1 cellular context compared by ENCODE assay signal in the genomic region with DNA sequence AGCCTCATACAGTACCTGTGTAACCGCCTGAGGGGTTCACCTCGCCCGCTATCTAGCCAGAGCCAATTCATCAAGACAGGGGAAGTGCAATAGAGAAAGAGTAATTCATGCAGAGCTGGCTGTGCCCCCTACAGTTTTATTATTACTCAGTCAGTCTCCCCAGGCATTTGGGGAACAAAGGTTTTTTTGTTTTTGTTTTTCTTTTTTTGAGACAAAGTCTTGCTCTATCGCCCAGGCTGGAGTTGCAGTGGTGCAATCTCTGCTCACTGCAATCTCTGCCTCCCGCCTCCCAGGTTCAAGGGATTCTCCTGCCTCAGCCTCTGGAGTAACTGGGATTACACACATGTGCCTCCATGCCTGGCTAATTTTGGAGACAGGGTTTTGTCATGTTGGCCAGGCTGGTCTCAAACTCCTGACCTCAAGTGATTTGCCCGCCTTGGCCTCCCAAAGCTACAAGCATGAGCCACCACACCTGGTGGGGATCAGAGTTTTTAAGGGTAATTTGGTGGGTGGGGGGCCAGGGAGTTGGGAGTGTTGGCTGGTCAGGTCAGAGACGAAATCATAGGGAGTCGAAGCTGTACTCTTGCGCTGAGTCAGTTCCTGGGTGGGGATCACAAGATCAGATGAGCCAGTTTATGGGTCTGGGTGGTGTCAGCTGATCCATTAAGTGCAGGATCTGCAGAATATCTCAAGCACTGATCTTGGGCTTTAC.
TF ChIP-seq lines count a peak whose summit lies in the region.

No MANE protein-coding gene starts in this region.

TF ChIP-seq in K562, 482 proteins besides CTCF, POLR2A, EP300 and RAD21 (continued from another document and continues in another):
- TF ChIP-seq FOXP4 (CRISPR knock-in tag; IDR thresholded peaks at IDR 0.05; ENCODE audit: borderline replicate concordance) (no peak), BACH1 (tag; IDR thresholded peaks at IDR 0.05) (peak; percentile 39; the same call in 1 of the 2 replicates), JUN (IDR thresholded peaks at IDR 0.05; ENCODE audit: borderline replicate concordance, low read depth, low read length) (peak; percentile 39; the same call in 1 of the 2 replicates), JUN (CRISPR knock-in tag; IDR thresholded peaks at IDR 0.05; ENCODE audit: borderline replicate concordance) (no peak), ZNF124 (CRISPR knock-in tag; IDR thresholded peaks at IDR 0.05) (no peak), ZNF318 (IDR thresholded peaks at IDR 0.05; ENCODE audit: borderline replicate concordance in 1 of 2, low read depth in 1 of 2) (peak in 1 of 2 experiments; percentile 65; a peak in 2 of 4 replicates), SMARCA4 (IDR thresholded peaks at IDR 0.05) (peak; percentile 69), NFIX (CRISPR knock-in tag; IDR thresholded peaks at IDR 0.05; ENCODE audit: low read depth) (no peak), PURB (CRISPR knock-in tag; IDR thresholded peaks at IDR 0.05; ENCODE audit: low read depth) (no peak), FOXK1 (CRISPR knock-in tag; IDR thresholded peaks at IDR 0.05; ENCODE audit: borderline replicate concordance) (no peak), ZNF511 (CRISPR knock-in tag; IDR thresholded peaks at IDR 0.05) (no peak), RREB1 (CRISPR knock-in tag; IDR thresholded peaks at IDR 0.05) (0 out of 2 replicates have a peak, but pooled peaks have one; percentile 16), ZNF316 (IDR thresholded peaks at IDR 0.05) (peak; percentile 74), ZNF449 (CRISPR knock-in tag; IDR thresholded peaks at IDR 0.05) (0 out of 2 replicates have a peak, but pooled peaks have one; percentile 11), NRF1 (conservative IDR thresholded peaks at IDR 0.05 in 1 of 2, IDR thresholded peaks at IDR 0.05 in 1 of 2) (peak; percentile 17 to 22; a peak in 1 of 4 replicates), FOXK2 (conservative IDR thresholded peaks at IDR 0.05 in 1 of 2, IDR thresholded peaks at IDR 0.05 in 1 of 2; ENCODE audit: low read depth in 2 of 2) (0 out of 4 replicates have a peak, but pooled peaks of 1 of the 2 experiments have one; percentile 41), NELFE (IDR thresholded peaks at IDR 0.05; ENCODE audit: insufficient read depth, insufficient read length) (no peak), USF2 (CRISPR knock-in tag; IDR thresholded peaks at IDR 0.05) (peak; percentile 50; the same call in 1 of the 2 replicates), FOXA3 (CRISPR knock-in tag; conservative IDR thresholded peaks at IDR 0.05 in 1 of 2, IDR thresholded peaks at IDR 0.05 in 1 of 2) (no peak), PKNOX1 (IDR thresholded peaks at IDR 0.05) (peak; percentile 60), DPF2 (IDR thresholded peaks at IDR 0.05) (peak; percentile 79), NFE2 (IDR thresholded peaks at IDR 0.05; ENCODE audit: low read depth) (peak; percentile 75), ETV1 (tag; conservative IDR thresholded peaks at IDR 0.05; ENCODE audit: low read depth) (peak; percentile 70), CHD1 (IDR thresholded peaks at IDR 0.05; ENCODE audit: low read length) (no peak), SMARCE1 (IDR thresholded peaks at IDR 0.05) (peak; percentile 79; the same call in 1 of the 2 replicates), ARID1B (IDR thresholded peaks at IDR 0.05) (peak; percentile 76)
- TF ChIP-seq, protein P1, sequence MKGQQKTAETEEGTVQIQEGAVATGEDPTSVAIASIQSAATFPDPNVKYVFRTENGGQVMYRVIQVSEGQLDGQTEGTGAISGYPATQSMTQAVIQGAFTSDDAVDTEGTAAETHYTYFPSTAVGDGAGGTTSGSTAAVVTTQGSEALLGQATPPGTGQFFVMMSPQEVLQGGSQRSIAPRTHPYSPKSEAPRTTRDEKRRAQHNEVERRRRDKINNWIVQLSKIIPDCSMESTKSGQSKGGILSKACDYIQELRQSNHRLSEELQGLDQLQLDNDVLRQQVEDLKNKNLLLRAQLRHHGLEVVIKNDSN (CRISPR knock-in tag; IDR thresholded peaks at IDR 0.05) = peak; percentile 63
